Comparison of ENCODE assay signal across 13 cellular contexts in genomic region chr22:23646526-23646925, GRCh38. TPM values are rescaled to one million over a fixed set of nuclear protein-coding genes. Genes with fewer than 3 reads are reported as not detected.
DNase-seq lines count a peak whose midpoint lies in the region; TF ChIP-seq lines count a peak whose summit lies in the region.
"Not testable (repeated sequence)": the region's sequence is repeated elsewhere in the genome, so short reads cannot be mapped to it uniquely, and the experiment has no call there.
"Had no signal": no experiment of that assay in that cellular context is flagged by ENCODE, and none has a peak within 500 bp of the region (broad histone marks: within the 10 kb centered on the region; RNA-seq: fewer than 3 reads in every experiment).

No MANE protein-coding gene starts in this region.

- DNase-seq in cardiac septum (ENCODE audit: low spot score) = peak; percentile 49
- peak; percentile 72 for DNase-seq in mesenteric fat pad (ENCODE audit: low spot score)
- not testable (repeated sequence) for DNase-seq in progenitor cell of endocrine pancreas (ENCODE audit: low spot score, unreplicated experiment)
- DNase-seq in sigmoid colon = peak; percentile 36

- TF ChIP-seq EP300 in sigmoid colon (IDR thresholded peaks at IDR 0.05) = not testable (repeated sequence)

- not testable (repeated sequence) for H3K4me1 ChIP-seq in sigmoid colon

- H3K27ac ChIP-seq in sigmoid colon = not testable (repeated sequence)

- not testable (repeated sequence) for H3K27me3 ChIP-seq in sigmoid colon

- H3K27ac Mint-ChIP-seq in progenitor cell of endocrine pancreas = peak overlapping the region; percentile 45

- not testable (repeated sequence) for TF ChIP-seq POLR2A in sigmoid colon (IDR thresholded peaks at IDR 0.05)

- intact Hi-C loops in cardiac septum (cut with DNase I); sigmoid colon (cut with DNase I): not testable (repeated sequence)

- not testable (repeated sequence) for H3K4me3 ChIP-seq in sigmoid colon

- not testable (repeated sequence) for H3K9me3 ChIP-seq in sigmoid colon

- WGBS in sigmoid colon, 2 donors = 95 to 97% methylated on average over 7 of the region's 7 CpGs

- H3K4me3 Mint-ChIP-seq in progenitor cell of endocrine pancreas (ENCODE audit: low read depth) = not testable (repeated sequence)

- not testable (repeated sequence) for TF ChIP-seq CTCF in progenitor cell of endocrine pancreas (IDR thresholded peaks at IDR 0.05; ENCODE audit: unreplicated experiment); sigmoid colon (IDR thresholded peaks at IDR 0.05)

- not testable (repeated sequence) for H3K4me1 Mint-ChIP-seq in progenitor cell of endocrine pancreas (ENCODE audit: low read depth)

- H3K27me3 Mint-ChIP-seq in progenitor cell of endocrine pancreas = not testable (repeated sequence)

- not testable (repeated sequence) for H3K36me3 Mint-ChIP-seq in progenitor cell of endocrine pancreas (ENCODE audit: insufficient read depth)

- not testable (repeated sequence) for H3K9me3 Mint-ChIP-seq in progenitor cell of endocrine pancreas (ENCODE audit: low read depth)

- not testable (repeated sequence) for H3K36me3 ChIP-seq in sigmoid colon

RNA-seq across cellular contexts. Expression of gene DRICH1, which starts 14.4 kb away (rescaled TPM):
- total RNA-seq in cardiac septum (not detected), mesenteric fat pad (0.39 TPM), progenitor cell of endocrine pancreas (8.6 and 11.1 TPM in 2 replicates), sigmoid colon (under 1 TPM in 1 of 4 donors, not detected in 3; 0.83 TPM)
- polyA plus RNA-seq in sigmoid colon = under 1 TPM in 1 of 3 donors, not detected in 2; 0.50 TPM
- total RNA-seq: CD4-positive, CD25-positive, alpha-beta regulatory T cell; Daoy; G401; GM12878 had no signal
- polyA plus RNA-seq: CD14-positive monocyte; CD4-positive, alpha-beta memory T cell; CD8-positive, alpha-beta memory T cell; GM12878 had no signal

RNA-seq across cellular contexts. Expression of gene RGL4, which starts 44.3 kb away (rescaled TPM):
- total RNA-seq in cardiac septum = 0.24 TPM
- 1.5 TPM for total RNA-seq in mesenteric fat pad
- total RNA-seq in progenitor cell of endocrine pancreas = 0.07 TPM in 1 of 2 replicates, not detected in the other
- total RNA-seq in sigmoid colon = not detected
- polyA plus RNA-seq in sigmoid colon = 1 to 10 TPM; 1.8 to 3.2 (median 2.8) TPM
- total RNA-seq: A673, Daoy, G401 had no signal
- polyA plus RNA-seq: AG04450 had no signal
